1 cellular context compared by ENCODE assay signal in the genomic region with DNA sequence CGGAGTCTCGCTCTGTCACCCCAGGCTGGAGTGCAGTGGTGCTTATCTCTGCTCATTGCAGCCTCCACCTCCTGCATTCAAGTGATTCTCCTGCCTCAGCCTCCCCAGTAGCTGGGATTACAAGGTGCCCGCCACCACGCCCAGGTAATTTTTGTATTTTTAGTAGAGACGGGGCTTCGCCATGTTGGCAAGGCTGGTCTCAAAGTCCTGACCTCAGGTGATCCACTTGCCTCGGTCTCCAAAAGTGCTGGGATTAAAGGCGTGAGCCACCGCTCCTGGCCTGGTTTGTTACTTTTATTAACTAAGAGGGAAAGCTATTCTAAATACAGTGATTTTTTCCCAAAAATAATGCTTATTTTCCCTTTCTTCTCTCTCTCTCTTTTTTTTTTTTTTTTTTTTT.
TF ChIP-seq lines count a peak whose summit lies in the region.

No MANE protein-coding gene starts in this region.

TF ChIP-seq in H1, 55 proteins besides CTCF, POLR2A, EP300 and RAD21:
- no peak for TF ChIP-seq CTBP2 (IDR thresholded peaks at IDR 0.05; ENCODE audit: borderline replicate concordance, insufficient read depth, insufficient read length, low read length)
- TF ChIP-seq, protein P1, sequence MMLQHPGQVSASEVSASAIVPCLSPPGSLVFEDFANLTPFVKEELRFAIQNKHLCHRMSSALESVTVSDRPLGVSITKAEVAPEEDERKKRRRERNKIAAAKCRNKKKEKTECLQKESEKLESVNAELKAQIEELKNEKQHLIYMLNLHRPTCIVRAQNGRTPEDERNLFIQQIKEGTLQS (IDR thresholded peaks at IDR 0.05; ENCODE audit: insufficient read depth, low read depth, low read length), result no peak
- TF ChIP-seq CHD2 (IDR thresholded peaks at IDR 0.05; ENCODE audit: low read length), result no peak
- TF ChIP-seq TAF1 (IDR thresholded peaks at IDR 0.05; ENCODE audit: low read depth, low read length), result no peak
- no peak for TF ChIP-seq SP2 (IDR thresholded peaks at IDR 0.05; ENCODE audit: low read length)
- no peak for TF ChIP-seq RNF2 (IDR thresholded peaks at IDR 0.05; ENCODE audit: borderline replicate concordance, low read depth, low read length, missing control alignments, poor library complexity, severe bottlenecking)
- TF ChIP-seq CHD1 (IDR thresholded peaks at IDR 0.05; ENCODE audit: low read depth, low read length), result no peak
- TF ChIP-seq SIN3A (conservative IDR thresholded peaks at IDR 0.05 in 1 of 2, IDR thresholded peaks at IDR 0.05 in 1 of 2; ENCODE audit: low read depth in 1 of 2, low read length in 2 of 2), result no peak
- no peak for TF ChIP-seq POLR2AphosphoS5 (IDR thresholded peaks at IDR 0.05; ENCODE audit: low read depth, low read length)
- TF ChIP-seq CBX5 (IDR thresholded peaks at IDR 0.05; ENCODE audit: low read depth, low read length), result no peak
- TF ChIP-seq, protein P2, sequence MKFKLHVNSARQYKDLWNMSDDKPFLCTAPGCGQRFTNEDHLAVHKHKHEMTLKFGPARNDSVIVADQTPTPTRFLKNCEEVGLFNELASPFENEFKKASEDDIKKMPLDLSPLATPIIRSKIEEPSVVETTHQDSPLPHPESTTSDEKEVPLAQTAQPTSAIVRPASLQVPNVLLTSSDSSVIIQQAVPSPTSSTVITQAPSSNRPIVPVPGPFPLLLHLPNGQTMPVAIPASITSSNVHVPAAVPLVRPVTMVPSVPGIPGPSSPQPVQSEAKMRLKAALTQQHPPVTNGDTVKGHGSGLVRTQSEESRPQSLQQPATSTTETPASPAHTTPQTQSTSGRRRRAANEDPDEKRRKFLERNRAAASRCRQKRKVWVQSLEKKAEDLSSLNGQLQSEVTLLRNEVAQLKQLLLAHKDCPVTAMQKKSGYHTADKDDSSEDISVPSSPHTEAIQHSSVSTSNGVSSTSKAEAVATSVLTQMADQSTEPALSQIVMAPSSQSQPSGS (IDR thresholded peaks at IDR 0.05; ENCODE audit: low read length), result no peak
- no peak for TF ChIP-seq TCF12 (IDR thresholded peaks at IDR 0.05; ENCODE audit: low read depth, low read length)
- no peak for TF ChIP-seq BCL11A (IDR thresholded peaks at IDR 0.05; ENCODE audit: low read depth in 2 of 2, low read length in 2 of 2)
